ENCODE assay signal across 9 cellular contexts in the genomic region with DNA sequence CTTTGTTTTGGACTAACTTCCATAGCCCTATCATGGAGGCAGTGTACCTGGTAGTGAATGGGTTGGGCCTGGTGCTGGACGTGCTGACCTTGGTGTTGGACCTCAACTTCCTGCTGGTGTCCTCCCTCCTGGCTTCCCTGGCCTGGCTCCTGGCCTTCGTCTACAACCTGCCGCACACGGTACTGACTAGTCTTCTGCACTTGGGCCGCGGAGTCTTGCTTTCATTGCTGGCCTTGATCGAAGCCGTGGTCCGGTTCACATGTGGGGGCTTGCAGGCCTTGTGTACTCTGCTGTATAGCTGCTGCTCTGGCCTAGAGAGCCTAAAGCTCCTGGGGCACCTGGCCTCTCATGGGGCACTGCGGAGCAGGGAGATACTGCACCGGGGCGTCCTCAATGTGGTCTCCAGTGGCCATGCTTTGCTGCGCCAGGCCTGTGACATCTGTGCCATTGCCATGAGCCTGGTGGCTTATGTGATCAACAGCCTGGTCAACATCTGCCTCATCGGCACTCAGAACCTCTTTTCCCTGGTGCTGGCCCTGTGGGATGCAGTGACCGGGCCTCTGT. TPM values are rescaled to one million over a fixed set of nuclear protein-coding genes. Genes with fewer than 3 reads are reported as not detected.
A peak's percentile ranks its signal among the peaks of the same experiment; 100 is the strongest.
DNase-seq lines count a peak whose midpoint lies in the region; ATAC-seq and TF ChIP-seq lines count a peak whose summit lies in the region.
"Had no signal": no experiment of that assay in that cellular context is flagged by ENCODE, and none has a peak within 500 bp of the region (broad histone marks: within the 10 kb centered on the region; RNA-seq: fewer than 3 reads in every experiment).

No MANE protein-coding gene starts in this region.

- DNase-seq in activated CD4-positive, alpha-beta T cell treated with anti-CD3 and anti-CD28 coated beads, Interleukin-2, amount 10 ng/mL, durations not matched to agents 24 days and 14 days = no peak
- DNase-seq in activated CD4-positive, alpha-beta T cell treated with anti-CD3 and anti-CD28 coated beads, Interleukin-2, amount 50 U/mL, for 48 hours = no peak
- DNase-seq in adipocyte (ENCODE audit: low read depth) (no peak), left lung (no peak), thoracic aorta (ENCODE audit: low spot score) (no peak), SHP77 (lab: John Stamatoyannopoulos, UW) (no peak)

- H3K4me1 ChIP-seq in adipocyte (ENCODE audit: control insufficient read depth, insufficient read depth, low read length) (peaks cover 44% of the 10 kb centered on the region), left lung (peaks cover 11 to 54% of the 10 kb centered on the region in 2 donors), thoracic aorta (ENCODE audit: control insufficient read depth in 1 of 2, low read depth in 2 of 2) (peaks cover 19 to 49% of the 10 kb centered on the region in 2 donors)

- H3K9me3 ChIP-seq in adipocyte (ENCODE audit: control insufficient read depth, low read length) (no peaks in the 10 kb centered on the region), left lung (no peaks in the 10 kb centered on the region), thoracic aorta (no peaks in the 10 kb centered on the region)

- no peaks in the 10 kb centered on the region for H3K27me3 ChIP-seq in adipocyte (replicated peaks; ENCODE audit: control insufficient read depth, insufficient read depth, low read length)
- peaks cover 5 to 18% of the 10 kb centered on the region in 2 donors for H3K27me3 ChIP-seq in left lung
- no peaks in the 10 kb centered on the region for H3K27me3 ChIP-seq in thoracic aorta (replicated peaks; ENCODE audit: insufficient read depth)

- no peak for TF ChIP-seq CTCF in left lung (IDR thresholded peaks at IDR 0.05)
- TF ChIP-seq CTCF in thoracic aorta (IDR thresholded peaks at IDR 0.05) = no peak

- H3K27ac ChIP-seq in left lung = peak overlapping the region in 1 of 2 donors; percentile 81
- H3K27ac ChIP-seq in thoracic aorta = peak overlapping the region; percentile 71 to 84

- peaks cover 17% of the 10 kb centered on the region for H3K36me3 Mint-ChIP-seq in activated CD4-positive, alpha-beta T cell treated with anti-CD3 and anti-CD28 coated beads, Interleukin-2, amount 10 ng/mL, durations not matched to agents 24 days and 14 days (ENCODE audit: low read depth)

- H3K4me3 Mint-ChIP-seq in activated CD4-positive, alpha-beta T cell treated with anti-CD3 and anti-CD28 coated beads, Interleukin-2, amount 10 ng/mL, durations not matched to agents 24 days and 14 days = peak overlapping the region; percentile 95

- H3K27ac Mint-ChIP-seq in activated CD4-positive, alpha-beta T cell treated with anti-CD3 and anti-CD28 coated beads, Interleukin-2, amount 10 ng/mL, durations not matched to agents 24 days and 14 days = peak overlapping the region; percentile 99

- no peaks in the 10 kb centered on the region for H3K9me3 Mint-ChIP-seq in activated CD4-positive, alpha-beta T cell treated with anti-CD3 and anti-CD28 coated beads, Interleukin-2, amount 10 ng/mL, durations not matched to agents 24 days and 14 days

- peaks cover 21% of the 10 kb centered on the region for H3K27me3 Mint-ChIP-seq in activated CD4-positive, alpha-beta T cell treated with anti-CD3 and anti-CD28 coated beads, Interleukin-2, amount 10 ng/mL, durations not matched to agents 24 days and 14 days

- H3K9ac ChIP-seq in adipocyte (ENCODE audit: low read length) = peak overlapping the region; percentile 86

- no peak for ATAC-seq in left lung
- no peak for ATAC-seq in thoracic aorta (ENCODE audit: insufficient number of reproducible peaks, low FRiP score, low read depth)
- no peak for ATAC-seq in GM19452 (IDR thresholded peaks at IDR 0.05; ENCODE audit: unreplicated experiment)
- ATAC-seq in HG02884 (IDR thresholded peaks at IDR 0.05; ENCODE audit: unreplicated experiment) = no peak

- intact Hi-C loops in activated CD4-positive, alpha-beta T cell treated with anti-CD3 and anti-CD28 coated beads, Interleukin-2, amount 10 ng/mL, durations not matched to agents 24 days and 14 days (cut with micrococcal nuclease) = loop anchor here (5.0 kb wide), 1 partner anchor 423 kb away; no protein-coding TSS in a partner anchor
- intact Hi-C loops in left lung (cut with DNase I) = no loop called here

- no peaks in the 10 kb centered on the region for H3K36me3 ChIP-seq in adipocyte (ENCODE audit: control insufficient read depth, insufficient read depth, low read length, severe bottlenecking)
- peaks cover 0 to 5% of the 10 kb centered on the region in 2 donors for H3K36me3 ChIP-seq in left lung
- H3K36me3 ChIP-seq in thoracic aorta = no peaks in the 10 kb centered on the region

- H3K4me1 Mint-ChIP-seq in activated CD4-positive, alpha-beta T cell treated with anti-CD3 and anti-CD28 coated beads, Interleukin-2, amount 10 ng/mL, durations not matched to agents 24 days and 14 days = peaks cover 35% of the 10 kb centered on the region

- H3K4me3 ChIP-seq in adipocyte (ENCODE audit: low read length) (peak overlapping the region; percentile 90), left lung (peak overlapping the region; percentile 90 to 95), thoracic aorta (peak overlapping the region; percentile 87)

RNA-seq across cellular contexts. Expression of gene RNF26, which starts 0.8 kb away (rescaled TPM):
- total RNA-seq in activated CD4-positive, alpha-beta T cell treated with anti-CD3 and anti-CD28 coated beads, Interleukin-2, amount 10 ng/mL, durations not matched to agents 24 days and 14 days = 26.5 and 26.8 TPM in 2 replicates
- 10 to 100 TPM; 22.0 to 28.3 TPM for total RNA-seq in left lung
- total RNA-seq in thoracic aorta = 10 to 100 TPM; 11.0 to 12.1 TPM

RNA-seq across cellular contexts. Expression of gene C1QTNF5, which starts 5.5 kb away (rescaled TPM):
- total RNA-seq in activated CD4-positive, alpha-beta T cell treated with anti-CD3 and anti-CD28 coated beads, Interleukin-2, amount 10 ng/mL, durations not matched to agents 24 days and 14 days = not detected in 2 replicates
- total RNA-seq in left lung (10 to 100 TPM; 20.0 to 33.3 TPM), thoracic aorta (10 to 100 TPM; 53.2 to 98.2 TPM)

RNA-seq across cellular contexts. Expression of gene MFRP, which starts 11.3 kb away (rescaled TPM):
- total RNA-seq in activated CD4-positive, alpha-beta T cell treated with anti-CD3 and anti-CD28 coated beads, Interleukin-2, amount 10 ng/mL, durations not matched to agents 24 days and 14 days = not detected in 2 replicates
- not detected for total RNA-seq in left lung
- under 1 TPM in 1 of 2 donors, not detected in 1; 0.27 TPM for total RNA-seq in thoracic aorta
- total RNA-seq: HT1080 had no signal

RNA-seq across cellular contexts. Expression of gene MCAM, which starts 18.2 kb away (rescaled TPM):
- total RNA-seq in activated CD4-positive, alpha-beta T cell treated with anti-CD3 and anti-CD28 coated beads, Interleukin-2, amount 10 ng/mL, durations not matched to agents 24 days and 14 days = 7.5 and 8.1 TPM in 2 replicates
- 10 to 100 TPM; 59.5 to 87.5 TPM for total RNA-seq in left lung
- total RNA-seq in thoracic aorta = 1,000 to 10,000 TPM; 3,387 to 6,698 TPM

RNA-seq across cellular contexts. Expression of gene USP2, which starts 46.3 kb away (rescaled TPM):
- 0.09 and 0.35 TPM in 2 replicates for total RNA-seq in activated CD4-positive, alpha-beta T cell treated with anti-CD3 and anti-CD28 coated beads, Interleukin-2, amount 10 ng/mL, durations not matched to agents 24 days and 14 days
- total RNA-seq in left lung (1 to 10 TPM; 2.6 to 3.7 TPM), thoracic aorta (1 to 10 TPM in 1 of 2 donors, under 1 TPM in 1; 0.68 to 2.1 TPM)

Comparison
In these comparisons a context has a peak if more than half of its experiments do, and no peak if none do; other contexts are left out.
1. RNA of gene C1QTNF5, which starts 5.5 kb away (total RNA-seq): 53.2 to 98.2 TPM in thoracic aorta and 20.0 to 33.3 TPM in left lung; not detected in activated CD4-positive, alpha-beta T cell treated with anti-CD3 and anti-CD28 coated beads, Interleukin-2, amount 10 ng/mL, durations not matched to agents 24 days and 14 days; every median in the first group is over 10 times any median in the second.
2. Peak in every context shown above with its lines, with median percentiles within 50 percentile points of each other: H3K4me3 ChIP-seq.